ENCODE assay signal across 8 cellular contexts in the genomic region with DNA sequence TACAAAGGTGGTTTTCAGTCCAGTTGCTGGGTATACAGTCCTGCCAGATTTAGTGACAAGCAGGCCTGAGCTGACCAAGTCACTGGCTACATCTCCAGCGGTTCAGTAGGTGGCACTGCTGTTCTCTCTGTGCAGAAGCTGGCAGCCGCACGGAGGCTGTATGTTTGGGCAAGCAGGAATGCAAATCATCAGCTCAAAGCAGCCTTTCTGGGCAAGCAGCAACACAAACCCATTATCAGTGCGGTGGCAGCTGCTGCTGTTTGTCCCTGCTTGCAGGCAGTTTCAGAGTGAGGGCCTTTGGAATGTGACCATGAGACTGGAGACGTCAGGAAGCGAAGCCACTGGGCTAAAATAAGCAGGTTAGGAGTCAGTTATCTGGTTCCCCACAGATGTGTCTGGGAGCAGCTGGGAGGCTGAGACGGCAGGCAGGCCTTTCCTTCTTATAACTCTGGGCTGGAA.
DNase-seq lines count a peak whose midpoint lies in the region; ATAC-seq, FAIRE-seq and TF ChIP-seq lines count a peak whose summit lies in the region.

No MANE protein-coding gene starts in this region.

- intact Hi-C loops in kidney (cut with DNase I) = no loop called here

- H3K4me3 ChIP-seq in WI38 (ENCODE audit: low read depth, low read length) (no peak overlapping the region), bronchial epithelial cell (ENCODE audit: low read depth, low read length) (no peak overlapping the region), kidney (ENCODE audit: low read length in 2 of 2) (no peak overlapping the region)

- H3K27me3 ChIP-seq in bronchial epithelial cell (ENCODE audit: control insufficient read depth, insufficient read depth, low read length) = no peaks in the 10 kb centered on the region

- peaks cover 2 to 4% of the 10 kb centered on the region in 2 donors for H3K4me1 ChIP-seq in kidney (ENCODE audit: control insufficient read depth in 1 of 2, insufficient read depth in 1 of 2, low read depth in 1 of 2, low read length in 2 of 2)

- peak; percentile 71 for TF ChIP-seq CTCF in WI38 (IDR thresholded peaks at IDR 0.05; ENCODE audit: low read depth, low read length)
- peak; percentile 92 for TF ChIP-seq CTCF in bronchial epithelial cell (IDR thresholded peaks at IDR 0.05; ENCODE audit: insufficient read depth, low read length, severe bottlenecking)
- peak; percentile 87 for TF ChIP-seq CTCF in kidney (IDR thresholded peaks at IDR 0.05; ENCODE audit: borderline replicate concordance, extremely low read depth, insufficient read depth)

- FAIRE-seq in bronchial epithelial cell (lab: Jason Lieb, UNC) (peak; percentile 81), kidney (lab: Jason Lieb, UNC) (peak; percentile 58)

- H3K27ac ChIP-seq in kidney (ENCODE audit: low read depth in 2 of 2, low read length in 2 of 2) = no peak overlapping the region

- ATAC-seq in GM19023 (IDR thresholded peaks at IDR 0.05; ENCODE audit: unreplicated experiment) (peak; percentile 100), HG03175 (IDR thresholded peaks at IDR 0.05; ENCODE audit: unreplicated experiment) (peak; percentile 100)

- peak; percentile 96 for DNase-seq in AG20443 (ENCODE audit: low spot score)
- DNase-seq in NCI-H2227 (lab: John Stamatoyannopoulos, UW; ENCODE audit: unreplicated experiment) = peak; percentile 83
- DNase-seq in bronchial epithelial cell (ENCODE audit: low read depth) = peak; percentile 90
- peak; percentile 91 for DNase-seq in kidney
- DNase-seq in stimulated activated CD4-positive, alpha-beta T cell treated with anti-CD3 and anti-CD28 coated beads, Interleukin-15, amount 100 ng/mL, for 24 hours = peak; percentile 76

- H3K36me3 ChIP-seq in bronchial epithelial cell (ENCODE audit: control insufficient read depth, insufficient read depth, low read length) (no peaks in the 10 kb centered on the region), kidney (ENCODE audit: control insufficient read depth in 1 of 2, insufficient read depth in 2 of 2, low read length in 2 of 2) (no peaks in the 10 kb centered on the region)

- H3K9me3 ChIP-seq in kidney (ENCODE audit: control insufficient read depth in 1 of 2, low read length in 2 of 2) = no peaks in the 10 kb centered on the region

- no peak overlapping the region for H3K9ac ChIP-seq in kidney (ENCODE audit: low read length in 2 of 2)
